ENCODE assay signal across 8 cellular contexts in the genomic region with DNA sequence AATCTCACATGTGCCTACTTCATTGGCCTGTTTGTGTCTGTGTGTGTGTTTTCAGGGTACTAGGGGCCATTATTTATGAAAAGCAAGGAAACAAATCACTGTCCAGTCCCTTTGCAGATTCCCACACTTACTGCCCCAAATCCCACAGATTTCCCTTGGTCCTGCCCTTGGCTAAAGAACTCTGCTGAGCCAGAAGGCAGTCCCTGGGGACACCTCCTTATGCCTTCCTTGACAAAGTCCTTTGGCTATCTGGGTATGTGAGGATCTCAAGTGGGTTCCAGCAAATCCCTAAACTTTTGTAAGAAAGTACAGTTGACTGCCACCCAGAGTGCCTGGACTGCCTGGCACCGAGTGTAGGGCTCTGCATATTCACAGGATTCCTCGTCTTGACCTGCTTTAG.
DNase-seq lines count a peak whose midpoint lies in the region; ATAC-seq, FAIRE-seq and TF ChIP-seq lines count a peak whose summit lies in the region.

No MANE protein-coding gene starts in this region.

- H3K9ac ChIP-seq in H1 (replicated peaks in 1 of 4; ENCODE audit: extremely low read depth in 1 of 4, low read depth in 3 of 4, low read length in 3 of 4) (no peak overlapping the region; a peak in 1 of 7 replicates), neural cell (ENCODE audit: low read length) (no peak overlapping the region)

- no peak overlapping the region for H4K5ac ChIP-seq in H1 (ENCODE audit: insufficient read length, low read depth, low read length)

- peaks cover 14% of the 10 kb centered on the region; the same call in 1 of the 2 replicates for H3K23me2 ChIP-seq in H1 (ENCODE audit: low read depth, low read length)

- FAIRE-seq in H1 (lab: Jason Lieb, UNC) = no peak

- H4K20me1 ChIP-seq in H1 (replicated peaks in 1 of 2; ENCODE audit: control insufficient read depth in 1 of 2, insufficient read depth in 2 of 2, low read length in 2 of 2) (no peaks in the 10 kb centered on the region), neural cell (ENCODE audit: insufficient read depth) (no peaks in the 10 kb centered on the region)

- H3K79me1 ChIP-seq in H1 (ENCODE audit: low read depth, low read length) = no peaks in the 10 kb centered on the region

- peaks cover 3 to 22% (median 11%) of the 10 kb centered on the region in 4 experiments; a peak in 6 of 7 replicates for H3K4me1 ChIP-seq in H1 (replicated peaks in 1 of 4; ENCODE audit: control insufficient read depth in 3 of 4, insufficient read depth in 4 of 4, low read length in 3 of 4)

- H3K56ac ChIP-seq in H1 (replicated peaks; ENCODE audit: insufficient read length, low read depth, low read length) = no peak overlapping the region

- no peak for TF ChIP-seq POLR2A in H1 (IDR thresholded peaks at IDR 0.05; ENCODE audit: control extremely low read depth in 1 of 2, low read depth in 2 of 2, low read length in 2 of 2)

- POLR2A ChIA-PET in H1 (lab: Charles Lee; ENCODE audit: partially characterized antibody) = no interaction called here

- H3F3A ChIP-seq in neural cell (ENCODE audit: insufficient read depth, low read length, poor library complexity, severe bottlenecking) = peaks cover 5% of the 10 kb centered on the region

- DNase-seq in Ammon's horn (ENCODE audit: low spot score) = peak; percentile 27
- DNase-seq in NCI-H524 (lab: John Stamatoyannopoulos, UW) = peak; percentile 40 to 69
- no peak for DNase-seq in H1 (ENCODE audit: low read depth in 1 of 2, low spot score in 2 of 2)
- no peak for DNase-seq in DMS 273 (lab: John Stamatoyannopoulos, UW; ENCODE audit: unreplicated experiment)
- DNase-seq in activated effector memory CD4-positive, alpha-beta T cell treated with anti-CD3 and anti-CD28 coated beads, Interleukin-2, amount 50 U/mL, for 16 hours = no peak

- CTCF ChIA-PET in H1 (lab: Charles Lee; ENCODE audit: partially characterized antibody) = interaction anchor here (0.6 kb wide), 1 partner anchor 1137 kb away, joined by 3 read pairs; no protein-coding TSS in a partner anchor

- WGBS in H1 (ENCODE audit: extremely low coverage in 1 of 2, insufficient coverage in 1 of 2, insufficient read length in 1 of 2, insufficient replicate concordance in 2 of 2, low coverage in 1 of 2, low lambda C conversion rate in 2 of 2, missing lambda C conversion rate in 1 of 2), 2 experiments = 11% methylated on average over 2 of the region's 2 CpGs; no CpG with 5 or more reads in 1 of the 2 experiments

- H4K8ac ChIP-seq in H1 (ENCODE audit: extremely low read depth, insufficient read depth, low read length) = no peak overlapping the region

- no peak overlapping the region for H2BK120ac ChIP-seq in H1 (replicated peaks; ENCODE audit: low read depth, low read length)

- ATAC-seq in GM18907 (IDR thresholded peaks at IDR 0.05; ENCODE audit: unreplicated experiment) (no peak), HG03108 (IDR thresholded peaks at IDR 0.05; ENCODE audit: unreplicated experiment) (no peak)

- no peak overlapping the region; the same call in 1 of the 2 replicates for H2AFZ ChIP-seq in H1 (ENCODE audit: low read length)
- no peak overlapping the region for H2AFZ ChIP-seq in neural cell (ENCODE audit: low read depth, low read length)

- H2BK12ac ChIP-seq in H1 (ENCODE audit: low read depth, low read length) = no peak overlapping the region

- H4K91ac ChIP-seq in H1 (replicated peaks; ENCODE audit: insufficient read length, low read length) = no peak overlapping the region

- H3K79me2 ChIP-seq in H1 (ENCODE audit: control insufficient read depth in 1 of 2, insufficient read depth in 2 of 2, low read length in 2 of 2) (no peaks in the 10 kb centered on the region), neural cell (replicated peaks; ENCODE audit: insufficient read depth, low read length) (peaks cover 30% of the 10 kb centered on the region)

- no peak overlapping the region for H2BK15ac ChIP-seq in H1 (ENCODE audit: low read length)

- no peak for TF ChIP-seq RAD21 in H1 (IDR thresholded peaks at IDR 0.05 in 1 of 2, conservative IDR thresholded peaks at IDR 0.05 in 1 of 2; ENCODE audit: low read depth in 2 of 2, low read length in 2 of 2)
- TF ChIP-seq RAD21 in neural cell (conservative IDR thresholded peaks at IDR 0.05) = no peak

- H3K4ac ChIP-seq in H1 (replicated peaks; ENCODE audit: insufficient read length, low read depth, low read length) = no peak overlapping the region

- H3K36me3 ChIP-seq in H1 (ENCODE audit: control insufficient read depth in 2 of 4, insufficient read depth in 4 of 4, low read length in 3 of 4) (no peaks in the 10 kb centered on the region), neural cell (ENCODE audit: insufficient read depth, low read length) (no peaks in the 10 kb centered on the region)

- H3K4me3 ChIP-seq in H1 (ENCODE audit: extremely low read depth in 1 of 4, insufficient read depth in 2 of 4, low read depth in 3 of 4, low read length in 4 of 4) (peak overlapping the region; percentile 63 to 90 (median 88); a peak in 7 of 8 replicates), neural cell (ENCODE audit: low read length) (peak overlapping the region; percentile 83)

- no peak overlapping the region for H2BK5ac ChIP-seq in H1 (ENCODE audit: low read depth, low read length)

- 0 out of 2 replicates have a peak overlapping the region, but pooled peaks have one; percentile 54 for H3K18ac ChIP-seq in H1 (ENCODE audit: extremely low read depth, low read length)

- no peak overlapping the region for H2BK20ac ChIP-seq in H1 (ENCODE audit: low read length)

- no peaks in the 10 kb centered on the region for H3K9me2 ChIP-seq in neural cell (ENCODE audit: insufficient read depth, low read length)

- H3K27ac ChIP-seq in H1 (ENCODE audit: low read depth, low read length) (no peak overlapping the region), neural cell (ENCODE audit: low read length) (no peak overlapping the region)

- no peak overlapping the region for H3K23ac ChIP-seq in H1 (ENCODE audit: insufficient read length)

- H3K14ac ChIP-seq in H1 (ENCODE audit: insufficient read length) = no peak overlapping the region

- no peak overlapping the region for H2AK5ac ChIP-seq in H1 (ENCODE audit: low read depth, low read length)

- TF ChIP-seq EP300 in H1 (IDR thresholded peaks at IDR 0.05; ENCODE audit: borderline replicate concordance in 1 of 2, low read depth in 2 of 2, low read length in 2 of 2) = no peak
- TF ChIP-seq EP300 in neural cell (conservative IDR thresholded peaks at IDR 0.05; ENCODE audit: poor library complexity, severe bottlenecking) = no peak

- TF ChIP-seq CTCF in H1 (IDR thresholded peaks at IDR 0.05; ENCODE audit: control extremely low read depth in 1 of 3, insufficient read depth in 1 of 3, low read depth in 1 of 3, low read length in 3 of 3) (no peak), neural cell (IDR thresholded peaks at IDR 0.05; ENCODE audit: poor library complexity, severe bottlenecking) (no peak)

- peaks cover 0 to 20% (median 11%) of the 10 kb centered on the region in 4 experiments; a peak in 4 of 7 replicates for H3K27me3 ChIP-seq in H1 (replicated peaks in 1 of 4; ENCODE audit: control insufficient read depth in 3 of 4, extremely low read depth in 1 of 4, insufficient read depth in 3 of 4, low read length in 3 of 4)
- peaks cover 25% of the 10 kb centered on the region for H3K27me3 ChIP-seq in neural cell (ENCODE audit: insufficient read depth, low read depth, low read length)

- H3K4me2 ChIP-seq in H1 (ENCODE audit: insufficient read depth in 1 of 2, low read depth in 2 of 2, low read length in 2 of 2) = peak overlapping the region; percentile 81 to 98
- no peak overlapping the region for H3K4me2 ChIP-seq in neural cell (ENCODE audit: low read length)

- H3K9me3 ChIP-seq in H1 (ENCODE audit: insufficient read depth in 2 of 2, low read depth in 1 of 2, low read length in 1 of 2) = no peaks in the 10 kb centered on the region
- no peaks in the 10 kb centered on the region for H3K9me3 ChIP-seq in neural cell (ENCODE audit: low read length)

TF ChIP-seq in H1, 55 proteins besides CTCF, POLR2A, EP300 and RAD21 (continues in another document):
- TF ChIP-seq POLR2AphosphoS5 (IDR thresholded peaks at IDR 0.05; ENCODE audit: low read depth, low read length) (no peak), NANOG (IDR thresholded peaks at IDR 0.05; ENCODE audit: insufficient read depth, low read depth, low read length, poor library complexity, severe bottlenecking) (no peak), PHF8 (conservative IDR thresholded peaks at IDR 0.05; ENCODE audit: low read depth, low read length) (no peak), CEBPB (IDR thresholded peaks at IDR 0.05; ENCODE audit: low read depth, low read length) (no peak), TEAD4 (IDR thresholded peaks at IDR 0.05; ENCODE audit: low read depth, low read length) (no peak), NRF1 (IDR thresholded peaks at IDR 0.05; ENCODE audit: low read depth, low read length) (no peak), CBX5 (IDR thresholded peaks at IDR 0.05; ENCODE audit: low read depth, low read length) (no peak)
- TF ChIP-seq, protein P1, sequence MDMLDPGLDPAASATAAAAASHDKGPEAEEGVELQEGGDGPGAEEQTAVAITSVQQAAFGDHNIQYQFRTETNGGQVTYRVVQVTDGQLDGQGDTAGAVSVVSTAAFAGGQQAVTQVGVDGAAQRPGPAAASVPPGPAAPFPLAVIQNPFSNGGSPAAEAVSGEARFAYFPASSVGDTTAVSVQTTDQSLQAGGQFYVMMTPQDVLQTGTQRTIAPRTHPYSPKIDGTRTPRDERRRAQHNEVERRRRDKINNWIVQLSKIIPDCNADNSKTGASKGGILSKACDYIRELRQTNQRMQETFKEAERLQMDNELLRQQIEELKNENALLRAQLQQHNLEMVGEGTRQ (IDR thresholded peaks at IDR 0.05; ENCODE audit: low read length) = no peak

TF ChIP-seq in neural cell, 6 proteins besides CTCF, POLR2A, EP300 and RAD21 (continues in another document):
- no peak for TF ChIP-seq EZH2 (IDR thresholded peaks at IDR 0.05; ENCODE audit: borderline replicate concordance, insufficient read depth, low read length, poor library complexity, severe bottlenecking)
- TF ChIP-seq POLR2AphosphoS5 (IDR thresholded peaks at IDR 0.05) = no peak
- no peak for TF ChIP-seq TAF1 (IDR thresholded peaks at IDR 0.05; ENCODE audit: low read depth)
- no peak for TF ChIP-seq MXI1 (conservative IDR thresholded peaks at IDR 0.05; ENCODE audit: poor library complexity, severe bottlenecking)
- no peak for TF ChIP-seq SMC3 (conservative IDR thresholded peaks at IDR 0.05; ENCODE audit: poor library complexity)

Comparison
In these comparisons a context has a peak if more than half of its experiments do, and no peak if none do; other contexts are left out.
1. DNase-seq: peak in Ammon's horn (single experiment) and NCI-H524 (2 of 2); none in H1 (0 of 2), DMS 273 (single experiment) and activated effector memory CD4-positive, alpha-beta T cell treated with anti-CD3 and anti-CD28 coated beads, Interleukin-2, amount 50 U/mL, for 16 hours (single experiment).